2 cellular contexts compared by ENCODE assay signal in genomic region chr4:82648356-82648755, GRCh38.
TF ChIP-seq lines count a peak whose summit lies in the region.

No MANE protein-coding gene starts in this region.

TF ChIP-seq in SK-N-SH, 30 proteins besides CTCF, POLR2A, EP300 and RAD21 (continued from another document):
- TF ChIP-seq TCF12 (IDR thresholded peaks at IDR 0.05) (no peak), FOXJ3 (CRISPR knock-in tag; IDR thresholded peaks at IDR 0.05) (no peak), CHD2 (IDR thresholded peaks at IDR 0.05; ENCODE audit: low read length, partially characterized antibody) (no peak), GABPA (IDR thresholded peaks at IDR 0.05; ENCODE audit: low read depth) (no peak), ELF1 (IDR thresholded peaks at IDR 0.05) (no peak), POLR2AphosphoS5 (IDR thresholded peaks at IDR 0.05; ENCODE audit: low read depth, low read length) (no peak), PBX3 (IDR thresholded peaks at IDR 0.05) (no peak), IRF3 (IDR thresholded peaks at IDR 0.05; ENCODE audit: low read depth, low read length) (no peak), YY1 (IDR thresholded peaks at IDR 0.05; ENCODE audit: low read depth) (no peak), MEF2A (IDR thresholded peaks at IDR 0.05; ENCODE audit: borderline replicate concordance, low read depth) (no peak), FOXM1 (IDR thresholded peaks at IDR 0.05; ENCODE audit: low read depth) (no peak), GATA2 (CRISPR knock-in tag; IDR thresholded peaks at IDR 0.05) (no peak)
- TF ChIP-seq, protein P1, sequence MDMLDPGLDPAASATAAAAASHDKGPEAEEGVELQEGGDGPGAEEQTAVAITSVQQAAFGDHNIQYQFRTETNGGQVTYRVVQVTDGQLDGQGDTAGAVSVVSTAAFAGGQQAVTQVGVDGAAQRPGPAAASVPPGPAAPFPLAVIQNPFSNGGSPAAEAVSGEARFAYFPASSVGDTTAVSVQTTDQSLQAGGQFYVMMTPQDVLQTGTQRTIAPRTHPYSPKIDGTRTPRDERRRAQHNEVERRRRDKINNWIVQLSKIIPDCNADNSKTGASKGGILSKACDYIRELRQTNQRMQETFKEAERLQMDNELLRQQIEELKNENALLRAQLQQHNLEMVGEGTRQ (IDR thresholded peaks at IDR 0.05; ENCODE audit: borderline replicate concordance, low read depth, low read length), result no peak

TF ChIP-seq in SK-N-SH treated with all-trans-retinoic acid at 6 μM for 48 hours, 23 proteins besides CTCF, POLR2A, EP300 and RAD21 (continued from another document):
- no peak for TF ChIP-seq OSR1 (CRISPR knock-in tag; IDR thresholded peaks at IDR 0.05)
- no peak for TF ChIP-seq TCF4 (CRISPR knock-in tag; IDR thresholded peaks at IDR 0.05; ENCODE audit: borderline replicate concordance)
- no peak for TF ChIP-seq CREB5 (CRISPR knock-in tag; IDR thresholded peaks at IDR 0.05; ENCODE audit: low read depth)
- TF ChIP-seq ARNTL (CRISPR knock-in tag; IDR thresholded peaks at IDR 0.05; ENCODE audit: borderline replicate concordance, low read depth), result no peak
- no peak for TF ChIP-seq PPARA (CRISPR knock-in tag; IDR thresholded peaks at IDR 0.05; ENCODE audit: borderline replicate concordance)
- TF ChIP-seq TOX (CRISPR knock-in tag; IDR thresholded peaks at IDR 0.05; ENCODE audit: borderline replicate concordance), result no peak
- TF ChIP-seq ZC3H10 (CRISPR knock-in tag; IDR thresholded peaks at IDR 0.05), result no peak
